ENCODE assay signal across 12 cellular contexts in genomic region chr12:38892090-38892786, GRCh38. TPM values are rescaled to one million over a fixed set of nuclear protein-coding genes. Genes with fewer than 3 reads are reported as not detected.
DNase-seq lines count a peak whose midpoint lies in the region; ATAC-seq and TF ChIP-seq lines count a peak whose summit lies in the region.
"Had no signal": no experiment of that assay in that cellular context is flagged by ENCODE, and none has a peak within 500 bp of the region (broad histone marks: within the 10 kb centered on the region; RNA-seq: fewer than 3 reads in every experiment).

No MANE protein-coding gene starts in this region.

- H3K27ac ChIP-seq in RWPE1 (no peak overlapping the region), right lobe of liver (peak overlapping the region; percentile 47 to 71 (median 57))
- H3K27ac ChIP-seq: SK-N-MC had no signal

- 16% methylated on average over 4 of the region's 4 CpGs for WGBS in right lobe of liver (ENCODE audit: insufficient coverage, low coverage, low lambda C conversion rate, missing lambda C conversion rate)

- no peaks in the 10 kb centered on the region for H3K27me3 ChIP-seq in right lobe of liver

- no peaks in the 10 kb centered on the region for H3K9me3 ChIP-seq in right lobe of liver

- no peaks in the 10 kb centered on the region for H3K27me3 Mint-ChIP-seq in natural killer cell (ENCODE audit: low read depth in 2 of 2)
- H3K27me3 Mint-ChIP-seq: dendritic cell treated with granulocyte-macrophage colony-stimulating factor and Interleukin-4, amounts not matched to agents 40 ng/mL and 50 ng/mL, for 4 days had no signal

- no peak overlapping the region for H3K4me3 Mint-ChIP-seq in natural killer cell
- H3K4me3 Mint-ChIP-seq: dendritic cell treated with granulocyte-macrophage colony-stimulating factor and Interleukin-4, amounts not matched to agents 40 ng/mL and 50 ng/mL, for 4 days had no signal

- no peaks in the 10 kb centered on the region for H3K36me3 ChIP-seq in right lobe of liver

- no peak overlapping the region for H3K27ac Mint-ChIP-seq in natural killer cell
- H3K27ac Mint-ChIP-seq: dendritic cell treated with granulocyte-macrophage colony-stimulating factor and Interleukin-4, amounts not matched to agents 40 ng/mL and 50 ng/mL, for 4 days had no signal

- H3K4me1 Mint-ChIP-seq in natural killer cell, result peaks cover 11 to 33% of the 10 kb centered on the region in 2 donors

- ATAC-seq in GM18511 (IDR thresholded peaks at IDR 0.05; ENCODE audit: unreplicated experiment), result peak; percentile 88
- peak; percentile 66 for ATAC-seq in GM21737 (IDR thresholded peaks at IDR 0.05; ENCODE audit: unreplicated experiment)
- peak; percentile 94 to 98 (median 96) for ATAC-seq in right lobe of liver
- no peak for ATAC-seq in natural killer cell
- ATAC-seq in HG03439 (IDR thresholded peaks at IDR 0.05; ENCODE audit: unreplicated experiment), result no peak

- TF ChIP-seq CTCF in RWPE1 (conservative IDR thresholded peaks at IDR 0.05; ENCODE audit: low read depth) (no peak), right lobe of liver (IDR thresholded peaks at IDR 0.05) (no peak), natural killer cell (IDR thresholded peaks at IDR 0.05) (no peak)

- DNase-seq in RWPE1 (ENCODE audit: low spot score) (peak; percentile 12), right lobe of liver (peak in 2 of 3 donors; percentile 39 to 68), natural killer cell (no peak), NCI-H748 treated with DMSO at 0.1 percent for 48 hours (lab: John Stamatoyannopoulos, UW) (no peak), A172 (ENCODE audit: low spot score) (no peak)
- DNase-seq: activated CD8-positive, alpha-beta memory T cell treated with anti-CD3 and anti-CD28 coated beads, Interleukin-2, amount 50 U/mL, for 4 hours; NCI-H1436 treated with DMSO at 0.1 percent for 48 hours had no signal

- no peaks in the 10 kb centered on the region for H3K9me3 Mint-ChIP-seq in natural killer cell

- H3K4me3 ChIP-seq in right lobe of liver, result no peak overlapping the region
- H3K4me3 ChIP-seq: SK-N-MC had no signal

- CTCF ChIA-PET in RWPE1 (lab: Yijun Ruan, JAX), result no interaction called here

- peaks cover 0 to 25% (median 9%) of the 10 kb centered on the region in 4 donors for H3K4me1 ChIP-seq in right lobe of liver

- H3K36me3 Mint-ChIP-seq in natural killer cell, result no peaks in the 10 kb centered on the region

- intact Hi-C loops in right lobe of liver (cut with DNase I) (no loop called here), natural killer cell (cut with micrococcal nuclease) (no loop called here)

- POLR2A ChIA-PET in RWPE1 (lab: Yijun Ruan, JAX; ENCODE audit: low non-redundant PET), result no interaction called here

- no peak for TF ChIP-seq POLR2A in right lobe of liver (IDR thresholded peaks at IDR 0.05)

RNA-seq across cellular contexts. Expression of gene CPNE8, which starts 13.2 kb away (rescaled TPM):
- total RNA-seq in right lobe of liver, result 10 to 100 TPM in 5 of 6 experiments, 1 to 10 TPM in 1; 8.6 to 21.1 (median 16.3) TPM
- total RNA-seq in natural killer cell, result 1 to 10 TPM; 6.1 to 8.1 (median 7.9) TPM
- total RNA-seq in A172 (2014; rRNA removed; shearing (Covaris generic)), result 0.09 and 0.48 TPM in 2 replicates

Comparison
In these comparisons a context has a peak if more than half of its experiments do, and no peak if none do; other contexts are left out.
1. ATAC-seq: peak in GM18511 (single experiment), GM21737 (single experiment) and right lobe of liver (4 of 4); none in natural killer cell (0 of 3) and HG03439 (single experiment).
2. DNase-seq: peak in RWPE1 (single experiment) and right lobe of liver (2 of 3); none in natural killer cell (single experiment), NCI-H748 treated with DMSO at 0.1 percent for 48 hours (single experiment) and A172 (single experiment).